Comparison of ENCODE assay signal across 33 cellular contexts in genomic region chr17:50422738-50423137, GRCh38. TPM values are rescaled to one million over a fixed set of nuclear protein-coding genes. Genes with fewer than 3 reads are reported as not detected.
"Had no signal": no experiment of that assay in that cellular context is flagged by ENCODE, and none has a peak within 500 bp of the region (broad histone marks: within the 10 kb centered on the region; RNA-seq: fewer than 3 reads in every experiment).

No MANE protein-coding gene starts in this region.

- H3K9me3 ChIP-seq: ascending aorta, body of pancreas, Peyer's patch, SJSA1 had no signal

- H3K4me3 Mint-ChIP-seq: activated CD4-positive, alpha-beta memory T cell treated with anti-CD3 and anti-CD28 coated beads for 36 hours; activated naive CD8-positive, alpha-beta T cell treated with anti-CD3 and anti-CD28 coated beads, Interleukin-2, amount 50 U/mL, for 24 hours; activated T-cell treated with anti-CD3 and anti-CD28 coated beads, Interleukin-2, amount 50 U/mL, for 4 hours; T-helper 2 cell treated with Interferon-gamma antibody and Interleukin-4, amounts not matched to agents 5 μg/mL and 100 μg/mL, for 36 hours had no signal

- H3K27me3 ChIP-seq: ascending aorta, body of pancreas, Peyer's patch, SJSA1 had no signal

- H3K4me3 ChIP-seq: ascending aorta, body of pancreas, Peyer's patch, SJSA1 had no signal

- H3K36me3 ChIP-seq: ascending aorta, Peyer's patch, SJSA1 had no signal

- H3K27ac Mint-ChIP-seq: activated naive CD8-positive, alpha-beta T cell treated with anti-CD3 and anti-CD28 coated beads, Interleukin-2, amount 50 U/mL, for 24 hours had no signal

- H3K36me3 Mint-ChIP-seq: activated CD4-positive, alpha-beta memory T cell treated with anti-CD3 and anti-CD28 coated beads for 36 hours had no signal

- ATAC-seq: activated naive CD4-positive, alpha-beta T cell treated with anti-CD3 and anti-CD28 coated beads, Interleukin-2, amount 50 U/mL, for 72 hours; activated naive CD8-positive, alpha-beta T cell treated with anti-CD3 and anti-CD28 coated beads, Interleukin-2, amount 50 U/mL, for 24 hours; activated T-cell treated with anti-CD3 and anti-CD28 coated beads, Interleukin-2, amount 50 U/mL, for 4 hours; body of pancreas; SK-N-SH treated with all-trans-retinoic acid at 6 μM for 48 hours had no signal

- H3K9me3 Mint-ChIP-seq: activated CD4-positive, alpha-beta memory T cell treated with anti-CD3 and anti-CD28 coated beads for 36 hours; activated naive CD8-positive, alpha-beta T cell treated with anti-CD3 and anti-CD28 coated beads, Interleukin-2, amount 50 U/mL, for 24 hours; T-helper 2 cell treated with Interferon-gamma antibody and Interleukin-4, amounts not matched to agents 5 μg/mL and 100 μg/mL, for 36 hours had no signal

- H3K27me3 Mint-ChIP-seq: activated CD4-positive, alpha-beta memory T cell treated with anti-CD3 and anti-CD28 coated beads for 36 hours had no signal

- DNase-seq: activated CD4-positive, alpha-beta memory T cell treated with anti-CD3 and anti-CD28 coated beads for 36 hours; activated CD4-positive, alpha-beta T cell treated with anti-CD3 and anti-CD28 coated beads for 48 hours; activated CD4-positive, CD25-positive, alpha-beta regulatory T cell treated with anti-CD3 and anti-CD28 coated beads, Interleukin-2, amount 50 U/mL, for 72 hours; activated CD8-positive, alpha-beta memory T cell treated with anti-CD3 and anti-CD28 coated beads for 24 hours; activated naive CD8-positive, alpha-beta T cell treated with anti-CD3 and anti-CD28 coated beads, Interleukin-2, amount 50 U/mL, for 24 hours; activated T-cell treated with anti-CD3 and anti-CD28 coated beads, Interleukin-2, amount 50 U/mL, for 4 hours; amniotic stem cell; body of pancreas; central memory CD4-positive, alpha-beta T cell; MV-4-11; NCI-H1092 treated with DMSO at 0.1 percent for 48 hours; NCI-H1417 treated with DMSO at 0.1 percent for 48 hours; NCI-H1694; NCI-H2029; NCI-H2107; NCI-H2171 treated with DMSO at 0.1 percent for 48 hours; NCI-H226; NCI-H526 treated with DMSO at 0.1 percent for 48 hours; NCI-H82; Peyer's patch; SHP77; SW 1271 had no signal

- H3K27ac ChIP-seq: ascending aorta, Peyer's patch, RWPE1, SJSA1 had no signal

RNA-seq across cellular contexts. Expression of gene CHAD, which starts 45.9 kb away (rescaled TPM):
- total RNA-seq: activated CD4-positive, alpha-beta memory T cell treated with anti-CD3 and anti-CD28 coated beads for 36 hours; activated naive CD4-positive, alpha-beta T cell treated with anti-CD3 and anti-CD28 coated beads, Interleukin-2, amount 50 U/mL, for 72 hours; activated T-cell treated with anti-CD3 and anti-CD28 coated beads, Interleukin-2, amount 50 U/mL, for 4 hours; ascending aorta; bronchial epithelial cell; MCF 10A; NCI-H460; OCI-LY7; SJSA1; T-helper 1 cell treated with Interleukin-12 subunit alpha and Interleukin-12 subunit beta and Interleukin-4 antibody, amounts not matched to agents 30 ng/mL and 1 ng/mL, for 36 hours had no signal

RNA-seq across cellular contexts. Expression of gene EME1, which starts 49.7 kb away (rescaled TPM):
- total RNA-seq: ascending aorta, body of pancreas had no signal
